ENCODE assay signal across 1 cellular context in the genomic region with DNA sequence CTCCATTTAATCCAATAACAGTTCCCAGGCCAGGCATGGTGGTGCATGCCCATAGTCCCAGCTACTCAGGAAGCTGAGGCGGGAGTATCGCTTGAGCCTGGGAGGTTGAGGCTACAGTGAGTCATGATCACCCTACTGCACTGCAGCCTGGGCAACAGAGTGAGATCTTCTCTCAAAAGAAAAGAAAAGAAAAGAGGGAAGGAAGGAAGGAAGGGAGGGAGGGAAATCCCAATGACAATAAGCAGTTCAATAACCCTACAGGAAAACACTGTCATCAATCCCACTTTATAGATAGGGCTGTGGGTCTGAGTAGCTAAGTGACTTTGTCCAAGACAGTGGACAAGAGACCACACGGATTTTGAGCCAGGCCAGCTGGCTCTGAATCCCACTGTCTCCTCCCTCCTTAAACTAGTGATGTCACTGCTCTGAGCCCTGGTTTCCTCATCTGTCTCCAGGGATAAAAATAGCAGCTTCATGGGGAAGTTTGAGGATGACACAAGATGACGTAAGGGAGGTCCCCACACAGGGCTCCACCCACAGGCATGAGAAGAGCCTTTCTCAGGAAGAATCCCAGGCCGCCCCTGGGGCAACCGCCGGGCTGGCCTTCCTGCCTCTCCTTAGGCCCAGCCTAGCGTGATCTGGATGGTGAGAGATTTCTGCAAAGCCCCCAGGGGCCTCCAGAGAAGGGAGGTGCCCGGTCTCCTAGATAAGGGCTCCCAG.
TF ChIP-seq lines count a peak whose summit lies in the region.

No MANE protein-coding gene starts in this region.

TF ChIP-seq in SK-N-SH treated with all-trans-retinoic acid at 6 μM for 48 hours, 23 proteins besides CTCF, POLR2A, EP300 and RAD21 (continued from another document):
- TF ChIP-seq, protein P1, sequence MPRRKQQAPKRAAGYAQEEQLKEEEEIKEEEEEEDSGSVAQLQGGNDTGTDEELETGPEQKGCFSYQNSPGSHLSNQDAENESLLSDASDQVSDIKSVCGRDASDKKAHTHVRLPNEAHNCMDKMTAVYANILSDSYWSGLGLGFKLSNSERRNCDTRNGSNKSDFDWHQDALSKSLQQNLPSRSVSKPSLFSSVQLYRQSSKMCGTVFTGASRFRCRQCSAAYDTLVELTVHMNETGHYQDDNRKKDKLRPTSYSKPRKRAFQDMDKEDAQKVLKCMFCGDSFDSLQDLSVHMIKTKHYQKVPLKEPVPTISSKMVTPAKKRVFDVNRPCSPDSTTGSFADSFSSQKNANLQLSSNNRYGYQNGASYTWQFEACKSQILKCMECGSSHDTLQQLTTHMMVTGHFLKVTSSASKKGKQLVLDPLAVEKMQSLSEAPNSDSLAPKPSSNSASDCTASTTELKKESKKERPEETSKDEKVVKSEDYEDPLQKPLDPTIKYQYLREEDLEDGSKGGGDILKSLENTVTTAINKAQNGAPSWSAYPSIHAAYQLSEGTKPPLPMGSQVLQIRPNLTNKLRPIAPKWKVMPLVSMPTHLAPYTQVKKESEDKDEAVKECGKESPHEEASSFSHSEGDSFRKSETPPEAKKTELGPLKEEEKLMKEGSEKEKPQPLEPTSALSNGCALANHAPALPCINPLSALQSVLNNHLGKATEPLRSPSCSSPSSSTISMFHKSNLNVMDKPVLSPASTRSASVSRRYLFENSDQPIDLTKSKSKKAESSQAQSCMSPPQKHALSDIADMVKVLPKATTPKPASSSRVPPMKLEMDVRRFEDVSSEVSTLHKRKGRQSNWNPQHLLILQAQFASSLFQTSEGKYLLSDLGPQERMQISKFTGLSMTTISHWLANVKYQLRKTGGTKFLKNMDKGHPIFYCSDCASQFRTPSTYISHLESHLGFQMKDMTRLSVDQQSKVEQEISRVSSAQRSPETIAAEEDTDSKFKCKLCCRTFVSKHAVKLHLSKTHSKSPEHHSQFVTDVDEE (CRISPR knock-in tag; IDR thresholded peaks at IDR 0.05) = no peak
- TF ChIP-seq ZNF565 (CRISPR knock-in tag; conservative IDR thresholded peaks at IDR 0.05; ENCODE audit: low read depth) (no peak), TCF4 (CRISPR knock-in tag; IDR thresholded peaks at IDR 0.05; ENCODE audit: borderline replicate concordance) (no peak), SNAI2 (CRISPR knock-in tag; IDR thresholded peaks at IDR 0.05) (no peak), BACH2 (CRISPR knock-in tag; IDR thresholded peaks at IDR 0.05; ENCODE audit: borderline replicate concordance) (no peak), CSDC2 (CRISPR knock-in tag; IDR thresholded peaks at IDR 0.05) (no peak), ZNF70 (CRISPR knock-in tag; IDR thresholded peaks at IDR 0.05) (no peak)
- TF ChIP-seq, protein P2, sequence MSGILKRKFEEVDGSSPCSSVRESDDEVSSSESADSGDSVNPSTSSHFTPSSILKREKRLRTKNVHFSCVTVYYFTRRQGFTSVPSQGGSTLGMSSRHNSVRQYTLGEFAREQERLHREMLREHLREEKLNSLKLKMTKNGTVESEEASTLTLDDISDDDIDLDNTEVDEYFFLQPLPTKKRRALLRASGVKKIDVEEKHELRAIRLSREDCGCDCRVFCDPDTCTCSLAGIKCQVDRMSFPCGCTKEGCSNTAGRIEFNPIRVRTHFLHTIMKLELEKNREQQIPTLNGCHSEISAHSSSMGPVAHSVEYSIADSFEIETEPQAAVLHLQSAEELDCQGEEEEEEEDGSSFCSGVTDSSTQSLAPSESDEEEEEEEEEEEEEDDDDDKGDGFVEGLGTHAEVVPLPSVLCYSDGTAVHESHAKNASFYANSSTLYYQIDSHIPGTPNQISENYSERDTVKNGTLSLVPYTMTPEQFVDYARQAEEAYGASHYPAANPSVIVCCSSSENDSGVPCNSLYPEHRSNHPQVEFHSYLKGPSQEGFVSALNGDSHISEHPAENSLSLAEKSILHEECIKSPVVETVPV (CRISPR knock-in tag; IDR thresholded peaks at IDR 0.05) = no peak
